ENCODE assay signal across 19 cellular contexts in genomic region chr22:39017596-39018365, GRCh38. TPM values are rescaled to one million over a fixed set of nuclear protein-coding genes. Genes with fewer than 3 reads are reported as not detected.
DNase-seq lines count a peak whose midpoint lies in the region; ATAC-seq and FAIRE-seq lines count a peak whose summit lies in the region.
"Had no signal": no experiment of that assay in that cellular context is flagged by ENCODE, and none has a peak within 500 bp of the region (broad histone marks: within the 10 kb centered on the region; RNA-seq: fewer than 3 reads in every experiment).

No MANE protein-coding gene starts in this region.

- DNase-seq in stimulated activated naive CD8-positive, alpha-beta T cell treated with anti-CD3 and anti-CD28 coated beads, Interleukin-15, Interleukin-2, amounts not matched to agents 100 U/mL and 50 U/mL, for 24 hours, result no peak
- no peak for DNase-seq in activated T-helper 2 cell treated with anti-CD3 and anti-CD28 coated beads, Interferon-gamma antibody, Interleukin-2, Interleukin-4, amounts not matched to agents 10 μg/mL and 5 μg/mL and 100 μg/mL, durations not matched to agents 14 hours and 24 hours and 36 hours (ENCODE audit: low spot score)
- no peak for DNase-seq in memory B cell (ENCODE audit: low spot score in 2 of 2)
- DNase-seq in stimulated activated CD4-positive, alpha-beta T cell treated with anti-CD3 and anti-CD28 coated beads, Interleukin-2, amount 100 ng/mL, for 24 hours, result no peak
- no peak for DNase-seq in GM19239 (ENCODE audit: insufficient read length, low spot score)
- DNase-seq in NCI-H2081 treated with DMSO at 0.1 percent for 48 hours (lab: John Stamatoyannopoulos, UW), result no peak
- no peak for DNase-seq in NCI-H146 (lab: John Stamatoyannopoulos, UW)
- DNase-seq: activated CD4-positive, alpha-beta T cell treated with anti-CD3 and anti-CD28 coated beads for 4 hours; activated T-cell treated with anti-CD3 and anti-CD28 coated beads, Interleukin-2, amount 50 U/mL, for 48 hours; Calu3; cortex of kidney; HFFc6; NCI-H1436 treated with DMSO at 0.1 percent for 48 hours; Right ventricle myocardium superior; stomach; T-helper 2 cell; uterus had no signal

- intact Hi-C loops in activated T-helper 2 cell treated with anti-CD3 and anti-CD28 coated beads, Interferon-gamma antibody, Interleukin-2, Interleukin-4, amounts not matched to agents 10 μg/mL and 5 μg/mL and 100 μg/mL, durations not matched to agents 14 hours and 24 hours and 36 hours (cut with micrococcal nuclease), result no loop called here

- no peak overlapping the region for H3K4me3 Mint-ChIP-seq in stimulated activated naive CD8-positive, alpha-beta T cell treated with anti-CD3 and anti-CD28 coated beads, Interleukin-15, Interleukin-2, amounts not matched to agents 100 ng/mL and 50 ng/mL, for 24 hours
- H3K4me3 Mint-ChIP-seq in activated T-helper 2 cell treated with anti-CD3 and anti-CD28 coated beads, Interferon-gamma antibody, Interleukin-2, Interleukin-4, amounts not matched to agents 10 μg/mL and 5 μg/mL and 100 μg/mL, durations not matched to agents 14 hours and 24 hours and 36 hours (ENCODE audit: low read depth), result peak overlapping the region; percentile 23
- peak overlapping the region; percentile 47 for H3K4me3 Mint-ChIP-seq in memory B cell
- H3K4me3 Mint-ChIP-seq: HFFc6 had no signal

- no peaks in the 10 kb centered on the region for H3K9me3 Mint-ChIP-seq in stimulated activated naive CD8-positive, alpha-beta T cell treated with anti-CD3 and anti-CD28 coated beads, Interleukin-15, Interleukin-2, amounts not matched to agents 100 ng/mL and 50 ng/mL, for 24 hours
- H3K9me3 Mint-ChIP-seq in activated T-helper 2 cell treated with anti-CD3 and anti-CD28 coated beads, Interferon-gamma antibody, Interleukin-2, Interleukin-4, amounts not matched to agents 10 μg/mL and 5 μg/mL and 100 μg/mL, durations not matched to agents 14 hours and 24 hours and 36 hours, result no peaks in the 10 kb centered on the region
- no peaks in the 10 kb centered on the region for H3K9me3 Mint-ChIP-seq in memory B cell
- H3K9me3 Mint-ChIP-seq: HFFc6 had no signal

- peak overlapping the region; percentile 65 for H3K27ac Mint-ChIP-seq in stimulated activated naive CD8-positive, alpha-beta T cell treated with anti-CD3 and anti-CD28 coated beads, Interleukin-15, Interleukin-2, amounts not matched to agents 100 ng/mL and 50 ng/mL, for 24 hours
- peak overlapping the region; percentile 43 for H3K27ac Mint-ChIP-seq in activated T-helper 2 cell treated with anti-CD3 and anti-CD28 coated beads, Interferon-gamma antibody, Interleukin-2, Interleukin-4, amounts not matched to agents 10 μg/mL and 5 μg/mL and 100 μg/mL, durations not matched to agents 14 hours and 24 hours and 36 hours
- H3K27ac Mint-ChIP-seq in memory B cell, result peak overlapping the region; percentile 78
- H3K27ac Mint-ChIP-seq: HFFc6 had no signal

- no peak for FAIRE-seq in GM19239 (lab: Jason Lieb, UNC)

- no peaks in the 10 kb centered on the region for H3K27me3 Mint-ChIP-seq in stimulated activated naive CD8-positive, alpha-beta T cell treated with anti-CD3 and anti-CD28 coated beads, Interleukin-15, Interleukin-2, amounts not matched to agents 100 ng/mL and 50 ng/mL, for 24 hours
- H3K27me3 Mint-ChIP-seq in activated T-helper 2 cell treated with anti-CD3 and anti-CD28 coated beads, Interferon-gamma antibody, Interleukin-2, Interleukin-4, amounts not matched to agents 10 μg/mL and 5 μg/mL and 100 μg/mL, durations not matched to agents 14 hours and 24 hours and 36 hours (ENCODE audit: low read depth), result no peaks in the 10 kb centered on the region
- no peaks in the 10 kb centered on the region for H3K27me3 Mint-ChIP-seq in memory B cell
- H3K27me3 Mint-ChIP-seq: progenitor cell of endocrine pancreas had no signal

- no peak for ATAC-seq in stimulated activated naive CD8-positive, alpha-beta T cell treated with anti-CD3 and anti-CD28 coated beads, Interleukin-15, Interleukin-2, amounts not matched to agents 100 U/mL and 50 U/mL, for 24 hours
- no peak for ATAC-seq in memory B cell (ENCODE audit: low read depth)

- peaks cover 55% of the 10 kb centered on the region for H3K4me1 Mint-ChIP-seq in stimulated activated naive CD8-positive, alpha-beta T cell treated with anti-CD3 and anti-CD28 coated beads, Interleukin-15, Interleukin-2, amounts not matched to agents 100 ng/mL and 50 ng/mL, for 24 hours (ENCODE audit: low read depth)
- H3K4me1 Mint-ChIP-seq in activated T-helper 2 cell treated with anti-CD3 and anti-CD28 coated beads, Interferon-gamma antibody, Interleukin-2, Interleukin-4, amounts not matched to agents 10 μg/mL and 5 μg/mL and 100 μg/mL, durations not matched to agents 14 hours and 24 hours and 36 hours (ENCODE audit: low read depth), result peaks cover 32% of the 10 kb centered on the region
- H3K4me1 Mint-ChIP-seq in memory B cell, result peaks cover 37% of the 10 kb centered on the region

- H3K36me3 Mint-ChIP-seq in stimulated activated naive CD8-positive, alpha-beta T cell treated with anti-CD3 and anti-CD28 coated beads, Interleukin-15, Interleukin-2, amounts not matched to agents 100 ng/mL and 50 ng/mL, for 24 hours (ENCODE audit: low read depth), result peaks cover 29% of the 10 kb centered on the region
- peaks cover 43% of the 10 kb centered on the region for H3K36me3 Mint-ChIP-seq in activated T-helper 2 cell treated with anti-CD3 and anti-CD28 coated beads, Interferon-gamma antibody, Interleukin-2, Interleukin-4, amounts not matched to agents 10 μg/mL and 5 μg/mL and 100 μg/mL, durations not matched to agents 14 hours and 24 hours and 36 hours (ENCODE audit: low read depth)
- H3K36me3 Mint-ChIP-seq in memory B cell, result peaks cover 11% of the 10 kb centered on the region

RNA-seq across cellular contexts. Expression of gene APOBEC3D, which starts 3.1 kb away (rescaled TPM):
- 29.7 and 31.2 TPM in 2 replicates for total RNA-seq in activated T-helper 2 cell treated with anti-CD3 and anti-CD28 coated beads, Interferon-gamma antibody, Interleukin-2, Interleukin-4, amounts not matched to agents 10 μg/mL and 5 μg/mL and 100 μg/mL, durations not matched to agents 14 hours and 24 hours and 36 hours

RNA-seq across cellular contexts. Expression of gene APOBEC3C, which starts 3.7 kb away (rescaled TPM):
- 91.7 and 93.1 TPM in 2 replicates for total RNA-seq in activated T-helper 2 cell treated with anti-CD3 and anti-CD28 coated beads, Interferon-gamma antibody, Interleukin-2, Interleukin-4, amounts not matched to agents 10 μg/mL and 5 μg/mL and 100 μg/mL, durations not matched to agents 14 hours and 24 hours and 36 hours

RNA-seq across cellular contexts. Expression of gene APOBEC3F, which starts 22.9 kb away (rescaled TPM):
- total RNA-seq in activated T-helper 2 cell treated with anti-CD3 and anti-CD28 coated beads, Interferon-gamma antibody, Interleukin-2, Interleukin-4, amounts not matched to agents 10 μg/mL and 5 μg/mL and 100 μg/mL, durations not matched to agents 14 hours and 24 hours and 36 hours, result 23.8 and 24.1 TPM in 2 replicates

RNA-seq across cellular contexts. Expression of gene APOBEC3B, which starts 35.6 kb away (rescaled TPM):
- 17.0 and 17.2 TPM in 2 replicates for total RNA-seq in activated T-helper 2 cell treated with anti-CD3 and anti-CD28 coated beads, Interferon-gamma antibody, Interleukin-2, Interleukin-4, amounts not matched to agents 10 μg/mL and 5 μg/mL and 100 μg/mL, durations not matched to agents 14 hours and 24 hours and 36 hours

RNA-seq across cellular contexts. Expression of gene APOBEC3G, which starts 59.3 kb away (rescaled TPM):
- total RNA-seq in activated T-helper 2 cell treated with anti-CD3 and anti-CD28 coated beads, Interferon-gamma antibody, Interleukin-2, Interleukin-4, amounts not matched to agents 10 μg/mL and 5 μg/mL and 100 μg/mL, durations not matched to agents 14 hours and 24 hours and 36 hours, result 61.4 and 63.7 TPM in 2 replicates
